In the genomic region with DNA sequence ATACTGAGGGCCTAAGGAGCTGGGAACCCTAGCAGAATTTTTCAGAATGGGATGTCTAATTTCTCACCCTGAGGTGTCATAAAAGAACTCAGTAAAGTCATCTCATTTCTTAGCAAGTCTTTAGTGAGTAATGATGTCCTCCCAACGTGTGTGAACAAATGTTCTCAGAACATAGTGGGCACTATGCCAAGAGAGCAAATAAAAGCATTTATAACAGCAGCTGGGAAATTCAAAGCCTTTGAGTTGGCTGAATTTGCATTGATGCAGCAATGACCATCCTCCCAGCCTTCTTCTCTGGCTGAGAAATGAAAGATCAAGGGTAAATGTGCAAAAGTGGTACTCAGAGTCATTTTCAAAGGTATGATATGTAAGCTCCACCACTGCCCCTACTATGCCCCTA, we compare ENCODE assay signal across 8 cellular contexts.
DNase-seq lines count a peak whose midpoint lies in the region; ATAC-seq and TF ChIP-seq lines count a peak whose summit lies in the region.

No MANE protein-coding gene starts in this region.

- H3K9me3 Mint-ChIP-seq in stimulated activated naive CD8-positive, alpha-beta T cell treated with anti-CD3 and anti-CD28 coated beads, Interleukin-15, amount 100 ng/mL, for 72 hours, result peaks cover 31 to 43% of the 10 kb centered on the region in 2 donors

- ATAC-seq in stimulated activated naive CD8-positive, alpha-beta T cell treated with anti-CD3 and anti-CD28 coated beads, Interleukin-15, amount 100 ng/mL, for 72 hours, result peak; percentile 84
- no peak for ATAC-seq in GM21737 (IDR thresholded peaks at IDR 0.05; ENCODE audit: unreplicated experiment)

- no peaks in the 10 kb centered on the region for H3K27me3 Mint-ChIP-seq in stimulated activated naive CD8-positive, alpha-beta T cell treated with anti-CD3 and anti-CD28 coated beads, Interleukin-15, amount 100 ng/mL, for 72 hours

- no peak overlapping the region for H3K4me3 ChIP-seq in epithelial cell of esophagus (ENCODE audit: low read length)

- peaks cover 61% of the 10 kb centered on the region for H3K4me1 Mint-ChIP-seq in stimulated activated naive CD8-positive, alpha-beta T cell treated with anti-CD3 and anti-CD28 coated beads, Interleukin-15, amount 100 ng/mL, for 72 hours

- peak; percentile 16 for DNase-seq in stimulated activated CD4-positive, alpha-beta T cell treated with anti-CD3 and anti-CD28 coated beads, Interleukin-15, amount 100 ng/mL, for 24 hours
- DNase-seq in stimulated activated CD4-positive, alpha-beta T cell treated with anti-CD3 and anti-CD28 coated beads, Interleukin-4, amount 100 ng/mL, for 1 hour, result no peak
- DNase-seq in NCI-H526 treated with DMSO at 0.1 percent for 48 hours (lab: John Stamatoyannopoulos, UW) (peak; percentile 33), epithelial cell of esophagus (ENCODE audit: low read depth) (peak; percentile 95), CD1c-positive myeloid dendritic cell (ENCODE audit: extremely low spot score) (no peak), AG08395 (ENCODE audit: low spot score) (no peak)
- DNase-seq in stimulated activated naive CD8-positive, alpha-beta T cell treated with anti-CD3 and anti-CD28 coated beads, Interleukin-15, amount 100 ng/mL, for 72 hours, result peak in 1 of 2 donors; percentile 36

- no peak for TF ChIP-seq CTCF in epithelial cell of esophagus (IDR thresholded peaks at IDR 0.05; ENCODE audit: insufficient read depth, low read depth, low read length, missing control alignments)

- H3K27ac Mint-ChIP-seq in stimulated activated naive CD8-positive, alpha-beta T cell treated with anti-CD3 and anti-CD28 coated beads, Interleukin-15, amount 100 ng/mL, for 72 hours, result peak overlapping the region in 1 of 2 donors; percentile 75

- no peak overlapping the region for H3K4me3 Mint-ChIP-seq in stimulated activated naive CD8-positive, alpha-beta T cell treated with anti-CD3 and anti-CD28 coated beads, Interleukin-15, amount 100 ng/mL, for 72 hours

Comparison
In these comparisons a context has a peak if more than half of its experiments do, and no peak if none do; other contexts are left out.
1. DNase-seq: peak in stimulated activated CD4-positive, alpha-beta T cell treated with anti-CD3 and anti-CD28 coated beads, Interleukin-15, amount 100 ng/mL, for 24 hours (single experiment), NCI-H526 treated with DMSO at 0.1 percent for 48 hours (single experiment) and epithelial cell of esophagus (single experiment); none in stimulated activated CD4-positive, alpha-beta T cell treated with anti-CD3 and anti-CD28 coated beads, Interleukin-4, amount 100 ng/mL, for 1 hour (single experiment), CD1c-positive myeloid dendritic cell (single experiment) and AG08395 (single experiment).